In the genomic region with DNA sequence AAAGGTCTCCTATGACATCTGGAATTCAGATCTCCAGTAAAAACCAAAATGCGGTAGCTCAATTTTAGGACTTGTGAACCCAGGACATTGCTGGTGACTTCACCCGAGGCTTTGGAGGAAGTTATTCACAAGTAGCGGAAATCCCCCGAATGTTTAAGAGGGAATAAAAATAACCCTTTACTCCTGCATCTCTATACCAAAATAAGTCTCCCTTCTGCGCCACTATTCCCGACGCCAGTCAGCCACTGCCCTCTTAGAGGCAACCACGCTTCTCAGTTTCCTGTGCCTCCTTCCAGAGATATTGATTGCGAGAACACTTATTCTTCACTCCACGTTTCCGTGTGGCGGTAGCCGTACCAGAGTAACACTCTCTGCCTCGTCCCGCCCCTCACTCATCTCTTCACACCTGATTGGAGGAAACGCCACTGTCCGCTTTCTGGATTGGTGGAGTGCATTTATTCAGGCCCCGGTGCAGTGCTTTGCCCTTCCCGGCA, we compare ENCODE assay signal across 1 cellular context.
TF ChIP-seq lines count a peak whose summit lies in the region.

No MANE protein-coding gene starts in this region.

TF ChIP-seq in GM12891, 5 proteins besides CTCF, POLR2A, EP300 and RAD21 (continued from another document):
- TF ChIP-seq SPI1 (IDR thresholded peaks at IDR 0.05; ENCODE audit: low read depth, low read length) (no peak), POLR2AphosphoS5 (IDR thresholded peaks at IDR 0.05; ENCODE audit: low read depth, low read length) (no peak), POU2F2 (IDR thresholded peaks at IDR 0.05; ENCODE audit: low read depth, low read length) (no peak), PAX5 (IDR thresholded peaks at IDR 0.05; ENCODE audit: insufficient read depth, low read length, severe bottlenecking) (no peak)
